Comparison of ENCODE assay signal across 8 cellular contexts in genomic region chr6:149431905-149432775, GRCh38. TPM values are rescaled to one million over a fixed set of nuclear protein-coding genes. Genes with fewer than 3 reads are reported as not detected.
DNase-seq lines count a peak whose midpoint lies in the region; ATAC-seq and TF ChIP-seq lines count a peak whose summit lies in the region.

No MANE protein-coding gene starts in this region.

- DNase-seq in DMS79 treated with DMSO at 0.1 percent for 48 hours (lab: John Stamatoyannopoulos, UW) (peak; percentile 79), LNCaP clone FGC (ENCODE audit: low read depth) (peak; percentile 54), RPMI8226 (peak; percentile 79), foreskin keratinocyte (peak in 1 of 2 donors; percentile 44), omental fat pad (ENCODE audit: low spot score) (peak; percentile 98), superior temporal gyrus (ENCODE audit: extremely low spot score) (peak; percentile 96)
- peak; percentile 76 to 84 for DNase-seq in activated T-helper 1 cell treated with anti-CD3 and anti-CD28 coated beads, Interleukin-2, amount 50 U/mL, for 16 hours (ENCODE audit: low read depth in 1 of 2, low spot score in 1 of 2)

- no peaks in the 10 kb centered on the region for H3K4me1 ChIP-seq in foreskin keratinocyte

- TF ChIP-seq CTCF in LNCaP clone FGC (IDR thresholded peaks at IDR 0.05; ENCODE audit: control insufficient read depth, extremely low read depth, insufficient read depth) (peak; percentile 97), foreskin keratinocyte (conservative IDR thresholded peaks at IDR 0.05) (peak; percentile 93), omental fat pad (IDR thresholded peaks at IDR 0.05) (peak in 2 of 3 donors; percentile 20 to 95)

- no peak overlapping the region for H3K4me3 ChIP-seq in LNCaP clone FGC (ENCODE audit: low read depth, low read length)

- ATAC-seq in GM21723 (IDR thresholded peaks at IDR 0.05; ENCODE audit: unreplicated experiment) (peak; percentile 92), foreskin keratinocyte (peak; percentile 86), omental fat pad (ENCODE audit: low FRiP score) (peak; percentile 82)

- no peak overlapping the region for H3K27ac ChIP-seq in foreskin keratinocyte

- H3K27me3 ChIP-seq in foreskin keratinocyte: peaks cover 4% of the 10 kb centered on the region

RNA-seq across cellular contexts. Expression of gene SUMO4, which starts 32.1 kb away (rescaled TPM):
- total RNA-seq in foreskin keratinocyte: 0.44 and 0.56 TPM in 2 replicates
- polyA plus RNA-seq in foreskin keratinocyte: 0.04 TPM in 1 of 2 replicates, not detected in the other
- 10 to 100 TPM in 1 of 4 donors, 1 to 10 TPM in 3; 1.9 to 10.6 (median 4.7) TPM for total RNA-seq in omental fat pad

RNA-seq across cellular contexts. Expression of gene ZC3H12D, which starts 52.7 kb away (rescaled TPM):
- under 0.01 and 0.10 TPM in 2 replicates for total RNA-seq in foreskin keratinocyte
- 0.02 TPM in 1 of 2 replicates, not detected in the other for polyA plus RNA-seq in foreskin keratinocyte
- total RNA-seq in omental fat pad: 1 to 10 TPM; 2.0 to 8.9 (median 2.2) TPM
